Comparison of ENCODE assay signal across 8 cellular contexts in genomic region chr7:55515569-55516279, GRCh38. TPM values are rescaled to one million over a fixed set of nuclear protein-coding genes. Genes with fewer than 3 reads are reported as not detected.
A peak's percentile ranks its signal among the peaks of the same experiment; 100 is the strongest.
DNase-seq lines count a peak whose midpoint lies in the region; ATAC-seq and TF ChIP-seq lines count a peak whose summit lies in the region.

No MANE protein-coding gene starts in this region.

- ATAC-seq in activated CD4-positive, alpha-beta T cell treated with anti-CD3 and anti-CD28 coated beads for 36 hours, result peak; percentile 25
- ATAC-seq in GM21737 (IDR thresholded peaks at IDR 0.05; ENCODE audit: unreplicated experiment) (peak; percentile 37), natural killer cell (no peak), GM19397 (IDR thresholded peaks at IDR 0.05; ENCODE audit: unreplicated experiment) (no peak)

- CTCF ChIA-PET in activated CD4-positive, alpha-beta T cell treated with anti-CD3 and anti-CD28 coated beads for 36 hours (lab: Charles Lee), result interaction anchor here (0.8 to 2.3 kb wide), 10 partner anchors 7 to 137 kb away, joined by 3 to 14 read pairs (median 4); no protein-coding TSS in a partner anchor

- no peaks in the 10 kb centered on the region for H3K36me3 ChIP-seq in SU-DHL-6 (ENCODE audit: low read length)

- POLR2A ChIA-PET in activated CD4-positive, alpha-beta T cell treated with anti-CD3 and anti-CD28 coated beads for 36 hours (lab: Charles Lee), result interaction anchor here (1.1 to 2.4 kb wide), 2 partner anchors 19 to 44 kb away, joined by 6 to 8 read pairs; no protein-coding TSS in a partner anchor

- TF ChIP-seq CTCF in SU-DHL-6 (IDR thresholded peaks at IDR 0.05; ENCODE audit: insufficient read depth, low read length, poor library complexity, severe bottlenecking) (no peak), natural killer cell (IDR thresholded peaks at IDR 0.05) (no peak)

- H3K27ac Mint-ChIP-seq in activated CD4-positive, alpha-beta T cell treated with anti-CD3 and anti-CD28 coated beads for 36 hours, result peak overlapping the region; percentile 69
- H3K27ac Mint-ChIP-seq in natural killer cell, result peak overlapping the region; percentile 6 to 37

- H3K4me3 Mint-ChIP-seq in activated CD4-positive, alpha-beta T cell treated with anti-CD3 and anti-CD28 coated beads for 36 hours, result peak overlapping the region; percentile 2
- H3K4me3 Mint-ChIP-seq in natural killer cell, result peak overlapping the region; percentile 25

- H3K79me2 ChIP-seq in SU-DHL-6 (ENCODE audit: insufficient read depth, low read length), result peaks cover 3% of the 10 kb centered on the region; the same call in 1 of the 2 replicates

- peak overlapping the region; percentile 41 for H3K27ac ChIP-seq in SU-DHL-6 (ENCODE audit: low read depth, low read length)

- 0 out of 2 replicates have a peak, but pooled peaks cover 4% of the 10 kb centered on the region for H3F3A ChIP-seq in SU-DHL-6 (ENCODE audit: insufficient read depth)

- H3K36me3 Mint-ChIP-seq in activated CD4-positive, alpha-beta T cell treated with anti-CD3 and anti-CD28 coated beads for 36 hours (ENCODE audit: low read depth), result peaks cover 53% of the 10 kb centered on the region
- peaks cover 11% of the 10 kb centered on the region for H3K36me3 Mint-ChIP-seq in natural killer cell

- peak overlapping the region; percentile 8; the same call in 1 of the 2 replicates for H3K9ac ChIP-seq in SU-DHL-6 (ENCODE audit: low read length)

- H3K4me1 Mint-ChIP-seq in activated CD4-positive, alpha-beta T cell treated with anti-CD3 and anti-CD28 coated beads for 36 hours, result peaks cover 66% of the 10 kb centered on the region
- peaks cover 46 to 54% of the 10 kb centered on the region in 2 donors for H3K4me1 Mint-ChIP-seq in natural killer cell

- DNase-seq in activated CD4-positive, alpha-beta T cell treated with anti-CD3 and anti-CD28 coated beads for 36 hours, result peak; percentile 50
- DNase-seq in activated CD4-positive, alpha-beta T cell treated with anti-CD3 and anti-CD28 coated beads, Interleukin-2, amount 50 U/mL, for 4 hours, result no peak
- DNase-seq in natural killer cell, result no peak
- no peak for DNase-seq in LoVo (ENCODE audit: low spot score)
- no peak for DNase-seq in NCI-H2196 (lab: John Stamatoyannopoulos, UW; ENCODE audit: unreplicated experiment)

- no peaks in the 10 kb centered on the region for H3K27me3 Mint-ChIP-seq in activated CD4-positive, alpha-beta T cell treated with anti-CD3 and anti-CD28 coated beads for 36 hours
- no peaks in the 10 kb centered on the region for H3K27me3 Mint-ChIP-seq in natural killer cell (ENCODE audit: low read depth in 2 of 2)

- peak overlapping the region; percentile 43 for H3K4me2 ChIP-seq in SU-DHL-6 (ENCODE audit: low read depth, low read length, poor library complexity, severe bottlenecking)

- H3K4me3 ChIP-seq in SU-DHL-6 (ENCODE audit: insufficient read depth, low read length, poor library complexity, severe bottlenecking), result no peak overlapping the region

- no peaks in the 10 kb centered on the region for H3K9me3 ChIP-seq in SU-DHL-6 (ENCODE audit: insufficient read depth, low read length)

- H2AFZ ChIP-seq in SU-DHL-6 (ENCODE audit: low read depth, low read length, severe bottlenecking), result no peak overlapping the region

- intact Hi-C loops in activated CD4-positive, alpha-beta T cell treated with anti-CD3 and anti-CD28 coated beads for 36 hours (cut with DNase I, micrococcal nuclease), result loop anchor here (2.0 to 5.0 kb wide), 3 partner anchors 83 to 383 kb away; no protein-coding TSS in a partner anchor
- intact Hi-C loops in natural killer cell (cut with micrococcal nuclease), result no loop called here

- H3K9me3 Mint-ChIP-seq in activated CD4-positive, alpha-beta T cell treated with anti-CD3 and anti-CD28 coated beads for 36 hours (ENCODE audit: low read depth), result no peaks in the 10 kb centered on the region
- no peaks in the 10 kb centered on the region for H3K9me3 Mint-ChIP-seq in natural killer cell

- H4K20me1 ChIP-seq in SU-DHL-6 (ENCODE audit: low read depth, low read length), result no peaks in the 10 kb centered on the region

- H3K27me3 ChIP-seq in SU-DHL-6 (ENCODE audit: low read length), result no peaks in the 10 kb centered on the region

- H3K9me2 ChIP-seq in SU-DHL-6 (replicated peaks; ENCODE audit: insufficient read depth, low read length), result no peaks in the 10 kb centered on the region

RNA-seq across cellular contexts. Expression of gene VOPP1, which starts 56.6 kb away (rescaled TPM):
- total RNA-seq in activated CD4-positive, alpha-beta T cell treated with anti-CD3 and anti-CD28 coated beads for 36 hours, result 10 to 100 TPM; 63.7 to 64.2 TPM
- total RNA-seq in natural killer cell, result 100 to 1,000 TPM in 2 of 3 donors, 10 to 100 TPM in 1; 79.3 to 115 (median 110) TPM

Comparison
In these comparisons a context has a peak if more than half of its experiments do, and no peak if none do; other contexts are left out.
1. ATAC-seq: peak in activated CD4-positive, alpha-beta T cell treated with anti-CD3 and anti-CD28 coated beads for 36 hours (single experiment) and GM21737 (single experiment); none in natural killer cell (0 of 3) and GM19397 (single experiment).